ENCODE assay signal across 15 cellular contexts in the genomic region with DNA sequence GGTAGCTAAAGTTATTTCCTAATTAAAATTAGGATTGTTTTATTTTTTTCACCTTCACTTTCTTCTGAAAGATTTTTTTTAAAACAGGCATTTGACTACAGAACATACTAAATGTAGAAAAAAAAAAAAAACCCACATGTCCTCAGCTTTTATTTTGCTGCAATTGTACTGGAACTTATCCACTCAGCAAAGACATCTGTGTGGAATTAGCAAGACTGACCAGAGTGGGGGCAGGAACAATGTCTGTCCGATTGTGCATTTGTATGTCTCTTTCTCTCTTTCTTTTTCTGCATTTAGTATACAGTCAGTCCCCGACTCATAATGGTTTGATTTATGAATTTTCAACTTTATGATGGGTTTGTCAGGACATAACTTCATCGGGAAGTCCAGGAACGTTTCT.
"Had no signal": no experiment of that assay in that cellular context is flagged by ENCODE, and none has a peak within 500 bp of the region (broad histone marks: within the 10 kb centered on the region; RNA-seq: fewer than 3 reads in every experiment).

No MANE protein-coding gene starts in this region.

- H3K27ac ChIP-seq: heart right ventricle, neural progenitor cell, ovary, stomach, thyroid gland had no signal

- H3K27me3 ChIP-seq: heart right ventricle, neural progenitor cell, ovary, stomach, thyroid gland had no signal

- ATAC-seq: effector memory CD8-positive, alpha-beta T cell; heart right ventricle had no signal

- DNase-seq: activated CD4-positive, alpha-beta T cell treated with anti-CD3 and anti-CD28 coated beads for 1 hour; activated CD4-positive, alpha-beta T cell treated with anti-CD3 and anti-CD28 coated beads, Interleukin-2, amount 50 U/mL, for 48 hours; activated gamma-delta T cell treated with Interleukin-2 at 50 U/mL for 16 hours; activated T-cell treated with anti-CD3 and anti-CD28 coated beads, Interleukin-2, amount 50 U/mL, for 48 hours; central memory CD4-positive, alpha-beta T cell; cortex of kidney; effector memory CD8-positive, alpha-beta T cell; heart right ventricle; ovary; retina; SIG-M5; stomach; T1000; thyroid gland had no signal

- H3K4me2 ChIP-seq: neural progenitor cell had no signal

- H3K4me3 ChIP-seq: heart right ventricle, neural progenitor cell, ovary, stomach, thyroid gland had no signal

- H3K9ac ChIP-seq: neural progenitor cell had no signal

- H3K36me3 ChIP-seq: ovary, thyroid gland had no signal

- H3K9me3 ChIP-seq: ovary, thyroid gland had no signal

- H2AFZ ChIP-seq: neural progenitor cell had no signal
